In the genomic region with DNA sequence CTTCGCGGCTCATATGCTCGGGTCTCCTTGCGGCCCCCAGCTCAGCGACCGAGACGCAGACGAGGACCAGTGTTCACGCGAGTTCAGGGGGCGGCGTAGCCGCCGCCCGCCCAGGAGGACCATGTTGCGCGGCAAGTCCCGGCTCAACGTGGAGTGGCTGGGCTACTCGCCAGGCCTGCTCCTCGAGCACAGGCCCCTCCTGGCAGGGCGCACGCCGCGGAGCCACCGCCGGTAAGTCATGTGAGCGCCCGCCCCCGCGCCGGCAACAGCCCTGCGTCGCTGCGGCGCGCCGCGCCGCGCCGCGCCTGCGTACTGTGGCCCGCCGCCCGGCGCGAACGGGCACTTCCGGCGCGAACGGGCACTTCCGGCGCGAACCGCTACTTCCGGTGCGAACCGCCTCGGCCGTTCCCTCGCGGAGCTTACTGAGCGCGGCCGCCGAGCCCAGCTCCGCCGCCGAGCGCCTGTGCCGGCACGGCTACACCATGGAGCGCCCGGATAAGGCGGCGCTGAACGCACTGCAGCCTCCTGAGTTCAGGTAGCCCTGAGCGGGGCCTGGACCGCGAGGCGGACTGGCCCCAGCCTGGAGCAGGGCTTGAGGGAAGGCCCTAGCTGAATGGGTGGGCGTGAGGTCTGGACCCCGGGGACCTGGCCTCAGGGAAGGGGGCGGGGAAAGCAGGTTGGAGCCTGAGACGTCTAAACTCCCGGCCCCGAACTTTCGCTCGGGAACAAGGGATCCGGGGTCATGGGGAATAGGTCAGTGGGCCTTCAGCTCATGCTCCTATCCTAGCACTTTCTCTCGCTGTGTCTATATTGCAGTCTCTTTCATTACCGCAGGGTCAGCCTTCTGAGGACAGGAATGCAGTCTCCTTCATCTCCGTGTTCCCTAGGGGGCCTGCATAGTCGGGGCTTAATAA, we compare ENCODE assay signal across 8 cellular contexts. TPM values are rescaled to one million over a fixed set of nuclear protein-coding genes. Genes with fewer than 3 reads are reported as not detected.
DNase-seq lines count a peak whose midpoint lies in the region; ATAC-seq, FAIRE-seq and TF ChIP-seq lines count a peak whose summit lies in the region.

A gene with protein sequence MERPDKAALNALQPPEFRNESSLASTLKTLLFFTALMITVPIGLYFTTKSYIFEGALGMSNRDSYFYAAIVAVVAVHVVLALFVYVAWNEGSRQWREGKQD (plus strand): TSS at position 380 of the 914 bp plus-strand sequence. CDS start 103 bp downstream, at position 483.

- TF ChIP-seq POLR2A in GM19193 (IDR thresholded peaks at IDR 0.05; ENCODE audit: extremely low read depth, insufficient read depth, insufficient read length) (peak; percentile 75), HepG2 (IDR thresholded peaks at IDR 0.05; ENCODE audit: insufficient read depth in 1 of 2, low read depth in 2 of 2, low read length in 2 of 2) (peak; percentile 70 to 76)

- TF ChIP-seq RAD21 in HepG2 (CRISPR knock-in tag; IDR thresholded peaks at IDR 0.05), result no peak

- H3K4me3 ChIP-seq in BE2C (ENCODE audit: low read depth, low read length), result peak within 1 kb of the TSS; percentile 87
- peak within 1 kb of the TSS; percentile 63 to 87 (median 79) for H3K4me3 ChIP-seq in HepG2 (replicated peaks in 1 of 3; ENCODE audit: insufficient read depth in 1 of 3, low read depth in 2 of 3, low read length in 3 of 3)

- peak within 1 kb of the TSS; percentile 80 for H3K4me3 Mint-ChIP-seq in activated CD4-positive, alpha-beta T cell treated with anti-CD3 and anti-CD28 coated beads, Interleukin-2, amount 10 ng/mL, durations not matched to agents 7 days and 5 days

- peak within 1 kb of the TSS; percentile 78 for H2AFZ ChIP-seq in HepG2 (ENCODE audit: low read length)

- H3K36me3 ChIP-seq in BE2C (no peaks in the 10 kb centered on the region), HepG2 (replicated peaks in 1 of 2; ENCODE audit: control insufficient read depth in 1 of 2, insufficient read depth in 2 of 2, low read length in 2 of 2) (no peaks in the 10 kb centered on the region)

- H3K9ac ChIP-seq in HepG2 (ENCODE audit: insufficient read depth, low read depth, low read length), result peak within 1 kb of the TSS; percentile 92

- peak within 1 kb of the TSS; percentile 96 for H3K27ac ChIP-seq in HepG2 (ENCODE audit: extremely low read length, insufficient read depth, low read length)

- H3K9me3 ChIP-seq in BE2C (no peaks in the 10 kb centered on the region), HepG2 (ENCODE audit: low read length) (no peaks in the 10 kb centered on the region)

- no peaks in the 10 kb centered on the region for H3K27me3 Mint-ChIP-seq in activated CD4-positive, alpha-beta T cell treated with anti-CD3 and anti-CD28 coated beads, Interleukin-2, amount 10 ng/mL, durations not matched to agents 7 days and 5 days

- CTCF ChIA-PET in activated CD4-positive, alpha-beta T cell treated with anti-CD3 and anti-CD28 coated beads, Interleukin-2, amount 10 ng/mL, durations not matched to agents 7 days and 5 days (lab: Charles Lee), result interaction anchor here (0.9 to 1.2 kb wide), 2 partner anchors 12 to 25 kb away, joined by 3 read pairs; no protein-coding TSS in a partner anchor
- CTCF ChIA-PET in HepG2 (lab: Yijun Ruan, JAX; ENCODE audit: low intra/inter-chr PET ratio, low total read pairs), result no interaction called here

- TF ChIP-seq CTCF in BE2C (IDR thresholded peaks at IDR 0.05; ENCODE audit: low read depth, low read length) (no peak), HepG2 (CRISPR knock-in tag; IDR thresholded peaks at IDR 0.05) (no peak)

- no peaks in the 10 kb centered on the region for H3K9me3 Mint-ChIP-seq in activated CD4-positive, alpha-beta T cell treated with anti-CD3 and anti-CD28 coated beads, Interleukin-2, amount 10 ng/mL, durations not matched to agents 7 days and 5 days

- H3K4me2 ChIP-seq in HepG2 (ENCODE audit: low read depth, low read length), result peak within 1 kb of the TSS; percentile 85

- WGBS in HepG2 (ENCODE audit: low lambda C conversion rate), result 0% methylated on average over 2 of the region's 97 CpGs

- peaks cover 10% of the 10 kb centered on the region for H3K36me3 Mint-ChIP-seq in activated CD4-positive, alpha-beta T cell treated with anti-CD3 and anti-CD28 coated beads, Interleukin-2, amount 10 ng/mL, durations not matched to agents 7 days and 5 days (ENCODE audit: low read depth)

- in situ Hi-C loops in HepG2 (cut with HindIII; ENCODE audit: extremely low pct_ligation_motif_present, low pct_unique_long_range_greater_than_20kb), result no loop called here

- peak; percentile 92 for ATAC-seq in HG03432 (IDR thresholded peaks at IDR 0.05; ENCODE audit: unreplicated experiment)
- ATAC-seq in HepG2, result peak; percentile 91

- intact Hi-C loops in HepG2 (cut with micrococcal nuclease; ENCODE audit: unreplicated experiment), result no loop called here

- no peaks in the 10 kb centered on the region for H3K4me1 ChIP-seq in BE2C
- peaks cover 35% of the 10 kb centered on the region for H3K4me1 ChIP-seq in HepG2 (ENCODE audit: insufficient read depth, low read length)

- FAIRE-seq in HepG2 (lab: Jason Lieb, UNC), result no peak

- no TSS peak for BruUV-seq in HepG2 (replicated peaks; lab: Mats Ljungman, UMichigan)

- no peak for TF ChIP-seq EP300 in HepG2 (IDR thresholded peaks at IDR 0.05; ENCODE audit: low read depth in 2 of 2, low read length in 2 of 2)
- TF ChIP-seq EP300 in HepG2 (CRISPR knock-in tag; IDR thresholded peaks at IDR 0.05; ENCODE audit: borderline replicate concordance), result no peak

- H3K4me1 Mint-ChIP-seq in activated CD4-positive, alpha-beta T cell treated with anti-CD3 and anti-CD28 coated beads, Interleukin-2, amount 10 ng/mL, durations not matched to agents 7 days and 5 days, result peaks cover 61% of the 10 kb centered on the region

- H3K27ac Mint-ChIP-seq in activated CD4-positive, alpha-beta T cell treated with anti-CD3 and anti-CD28 coated beads, Interleukin-2, amount 10 ng/mL, durations not matched to agents 7 days and 5 days, result peak within 1 kb of the TSS; percentile 92

- H3K27me3 ChIP-seq in BE2C (no peaks in the 10 kb centered on the region), HepG2 (ENCODE audit: control insufficient read depth in 1 of 2, insufficient read depth in 2 of 2, low read length in 2 of 2) (no peaks in the 10 kb centered on the region; a peak in 1 of 5 replicates)

- H3K79me2 ChIP-seq in HepG2 (ENCODE audit: insufficient read depth, low read length), result peaks cover 48% of the 10 kb centered on the region

- peak; percentile 89 for DNase-seq in BE2C
- peak; percentile 53 for DNase-seq in NCI-H510A treated with DMSO at 0.1 percent for 48 hours (lab: John Stamatoyannopoulos, UW)
- DNase-seq in activated CD4-positive, alpha-beta T cell treated with anti-CD3 and anti-CD28 coated beads, Interleukin-2, amount 10 ng/mL, durations not matched to agents 7 days and 5 days, result peak; percentile 79
- peak; percentile 67 for DNase-seq in dedifferentiated amniotic fluid mesenchymal stem cell (ENCODE audit: extremely low spot score)
- DNase-seq in HepG2 (ENCODE audit: low spot score), result peak; percentile 64
- peak; percentile 68 to 75 for DNase-seq in stimulated activated CD4-positive, alpha-beta T cell treated with anti-CD3 and anti-CD28 coated beads, Interleukin-2, amount 100 ng/mL, for 48 hours

- POLR2A ChIA-PET in activated CD4-positive, alpha-beta T cell treated with anti-CD3 and anti-CD28 coated beads, Interleukin-2, amount 10 ng/mL, durations not matched to agents 7 days and 5 days (lab: Charles Lee), result interaction anchor here (0.6 kb wide), 1 partner anchor 701 kb away, joined by 6 read pairs; no protein-coding TSS in a partner anchor
- POLR2A ChIA-PET in HepG2 (lab: Yijun Ruan, JAX), result interaction anchor here (1.0 to 2.8 kb wide), 6 partner anchors 10 to 1457 kb away, joined by 3 to 12 read pairs (median 3); no protein-coding TSS in a partner anchor

- no peaks in the 10 kb centered on the region for H4K20me1 ChIP-seq in HepG2 (ENCODE audit: insufficient read depth, low read length)

TF ChIP-seq in HepG2, 621 proteins besides CTCF, POLR2A, EP300 and RAD21 (continues in another document):
- peak; percentile 94 for TF ChIP-seq GABPB1 (CRISPR knock-in tag; IDR thresholded peaks at IDR 0.05)

RNA-seq across cellular contexts. Expression of the gene that starts here (rescaled TPM):
- 8.2 TPM for polyA plus RNA-seq in BE2C (2012; ENCODE audit: insufficient read depth, insufficient read length, low read depth)
- 10 to 100 TPM; 39.7 TPM for total RNA-seq in activated CD4-positive, alpha-beta T cell treated with anti-CD3 and anti-CD28 coated beads, Interleukin-2, amount 10 ng/mL, durations not matched to agents 7 days and 5 days
- total RNA-seq in HepG2 (2016; rRNA removed; fragmentation: Illumina TruSeq; extraction: Trizol), result 42.4 and 53.0 TPM in 2 replicates
- 7.0 and 13.7 TPM in 2 replicates for total RNA-seq in HepG2 (2016; cell fraction: cytosol; rRNA removed; fragmentation: Illumina TruSeq; extraction: Trizol; ENCODE audit: low read depth)
- 43.2 and 47.5 TPM in 2 replicates for total RNA-seq in HepG2 (2016; cell fraction: insoluble cytoplasmic fraction; rRNA removed; fragmentation: Illumina TruSeq; extraction: Trizol)
- total RNA-seq in HepG2 (2016; cell fraction: membrane; rRNA removed; fragmentation: Illumina TruSeq; extraction: Trizol), result 40.8 and 42.1 TPM in 2 replicates
- 24.6 and 28.5 TPM in 2 replicates for total RNA-seq in HepG2 (2016; cell fraction: nucleus; rRNA removed; fragmentation: Illumina TruSeq; extraction: Trizol)
- 16.8 and 20.9 TPM in 2 replicates for polyA plus RNA-seq in HepG2 (2011; rRNA removed)
- 10.2 and 13.6 TPM in 2 replicates for polyA plus RNA-seq in HepG2 (2011; cell fraction: cytosol; rRNA removed)
- polyA plus RNA-seq in HepG2 (2011; cell fraction: nucleus; rRNA removed), result 3.9 and 5.2 TPM in 2 replicates
- polyA plus RNA-seq in HepG2 (2012), result 10.4 and 12.6 TPM in 2 replicates
- polyA plus RNA-seq in HepG2 (2016; cell fraction: cytosol; fragmentation: Illumina TruSeq; extraction: Trizol; ENCODE audit: low read depth), result 24.3 and 34.3 TPM in 2 replicates
- polyA plus RNA-seq in HepG2 (2016; cell fraction: insoluble cytoplasmic fraction; fragmentation: Illumina TruSeq; extraction: Trizol; ENCODE audit: low read depth), result 33.2 and 33.4 TPM in 2 replicates
- 22.4 and 26.8 TPM in 2 replicates for polyA plus RNA-seq in HepG2 (2016; cell fraction: membrane; fragmentation: Illumina TruSeq; extraction: Trizol; ENCODE audit: low read depth)
- 30.9 and 36.3 TPM in 2 replicates for polyA plus RNA-seq in HepG2 (2016; cell fraction: nucleus; fragmentation: Illumina TruSeq; extraction: Trizol; ENCODE audit: insufficient read depth, low read depth)
- 30.3 and 55.6 TPM in 2 replicates for polyA minus RNA-seq in HepG2 (2011; rRNA and poly(A)+ RNA removed; ENCODE audit: low replicate concordance)
- 29.6 and 30.6 TPM in 2 replicates for polyA minus RNA-seq in HepG2 (2011; cell fraction: cytosol; rRNA and poly(A)+ RNA removed)
- 9.8 and 11.8 TPM in 2 replicates for polyA minus RNA-seq in HepG2 (2011; cell fraction: nucleus; rRNA and poly(A)+ RNA removed)

Comparison
In these comparisons a context has a peak if more than half of its experiments do, and no peak if none do; other contexts are left out.
1. Peak in every context shown above with its lines: DNase-seq, ATAC-seq, H3K4me3 ChIP-seq and H3K27ac ChIP-seq.